ENCODE assay signal across 23 cellular contexts in genomic region chr6:16754274-16754673, GRCh38. TPM values are rescaled to one million over a fixed set of nuclear protein-coding genes. Genes with fewer than 3 reads are reported as not detected.
A peak's percentile ranks its signal among the peaks of the same experiment; 100 is the strongest.
DNase-seq lines count a peak whose midpoint lies in the region; ATAC-seq and TF ChIP-seq lines count a peak whose summit lies in the region.
"Had no signal": no experiment of that assay in that cellular context is flagged by ENCODE, and none has a peak within 500 bp of the region (broad histone marks: within the 10 kb centered on the region; RNA-seq: fewer than 3 reads in every experiment).

No MANE protein-coding gene starts in this region.

- no peaks in the 10 kb centered on the region for H3K27me3 Mint-ChIP-seq in progenitor cell of endocrine pancreas
- H3K27me3 Mint-ChIP-seq: activated T-cell treated with anti-CD3 and anti-CD28 coated beads, Interleukin-2, amount 50 U/mL, for 24 hours; naive thymus-derived CD4-positive, alpha-beta T cell had no signal

- TF ChIP-seq POLR2A in heart left ventricle (IDR thresholded peaks at IDR 0.05) (no peak), vagina (IDR thresholded peaks at IDR 0.05) (no peak)

- intact Hi-C loops in Right ventricle myocardium superior (cut with DNase I): no loop called here
- intact Hi-C loops in heart left ventricle (cut with DNase I): no loop called here
- intact Hi-C loops in colonic mucosa (cut with DNase I): no loop called here
- intact Hi-C loops in vagina (cut with DNase I): no loop called here
- intact Hi-C loops in sciatic nerve (cut with DNase I): no loop called here

- H3K4me1 ChIP-seq in heart left ventricle (peaks cover 3 to 95% (median 58%) of the 10 kb centered on the region in 12 donors), colonic mucosa (peaks cover 33% of the 10 kb centered on the region), vagina (peaks cover 72% of the 10 kb centered on the region)

- H3K27ac Mint-ChIP-seq in progenitor cell of endocrine pancreas: peak overlapping the region; percentile 8
- H3K27ac Mint-ChIP-seq: activated T-cell treated with anti-CD3 and anti-CD28 coated beads, Interleukin-2, amount 50 U/mL, for 24 hours; GM23338; naive thymus-derived CD4-positive, alpha-beta T cell had no signal

- H3K4me3 Mint-ChIP-seq in progenitor cell of endocrine pancreas (ENCODE audit: low read depth): no peak overlapping the region
- H3K4me3 Mint-ChIP-seq: activated T-cell treated with anti-CD3 and anti-CD28 coated beads, Interleukin-2, amount 50 U/mL, for 24 hours; GM23338; naive thymus-derived CD4-positive, alpha-beta T cell had no signal

- H3K36me3 ChIP-seq in heart left ventricle: peaks cover 0 to 23% (median 7%) of the 10 kb centered on the region in 9 donors
- no peaks in the 10 kb centered on the region for H3K36me3 ChIP-seq in colonic mucosa
- H3K36me3 ChIP-seq in vagina: peaks cover 0 to 5% of the 10 kb centered on the region in 2 donors
- H3K36me3 ChIP-seq: upper lobe of right lung, WERI-Rb-1 had no signal

- H3K4me1 Mint-ChIP-seq in progenitor cell of endocrine pancreas (ENCODE audit: low read depth): peaks cover 48% of the 10 kb centered on the region

- no peaks in the 10 kb centered on the region for H3K9me3 Mint-ChIP-seq in progenitor cell of endocrine pancreas (ENCODE audit: low read depth)
- H3K9me3 Mint-ChIP-seq: activated T-cell treated with anti-CD3 and anti-CD28 coated beads, Interleukin-2, amount 50 U/mL, for 24 hours; CD4-positive, CD25-positive, alpha-beta regulatory T cell; GM23338; naive thymus-derived CD4-positive, alpha-beta T cell had no signal

- peaks cover 14% of the 10 kb centered on the region for H3K36me3 Mint-ChIP-seq in progenitor cell of endocrine pancreas (ENCODE audit: insufficient read depth)

- ATAC-seq in Right ventricle myocardium superior (ENCODE audit: poor library complexity) (peak; percentile 18), heart left ventricle (no peak), sciatic nerve (no peak)
- ATAC-seq: GM23338; left lung; naive thymus-derived CD4-positive, alpha-beta T cell; upper lobe of right lung had no signal

- H3K9ac ChIP-seq in colonic mucosa (ENCODE audit: low read depth in 2 of 2, low read length in 2 of 2): no peak overlapping the region

- H3K27ac ChIP-seq in heart left ventricle: peak overlapping the region in 3 of 12 donors; percentile 40 to 45 (median 40)
- peak overlapping the region; percentile 51 for H3K27ac ChIP-seq in colonic mucosa
- peak overlapping the region; percentile 27 for H3K27ac ChIP-seq in vagina
- H3K27ac ChIP-seq: spleen, upper lobe of right lung, WERI-Rb-1 had no signal

- H3K4me3 ChIP-seq in heart left ventricle (no peak overlapping the region), colonic mucosa (no peak overlapping the region), vagina (no peak overlapping the region)
- H3K4me3 ChIP-seq: GM23338, left lung, spleen, upper lobe of right lung had no signal

- 54 to 63% (median 59%) methylated on average over 3 of the region's 3 CpGs for WGBS in heart left ventricle, 4 donors

- H3K27me3 ChIP-seq in heart left ventricle: no peaks in the 10 kb centered on the region
- H3K27me3 ChIP-seq in colonic mucosa: no peaks in the 10 kb centered on the region
- no peaks in the 10 kb centered on the region for H3K27me3 ChIP-seq in vagina
- H3K27me3 ChIP-seq: left lung, spleen, upper lobe of right lung had no signal

- TF ChIP-seq CTCF in heart left ventricle (IDR thresholded peaks at IDR 0.05) (no peak), colonic mucosa (IDR thresholded peaks at IDR 0.05) (no peak), progenitor cell of endocrine pancreas (IDR thresholded peaks at IDR 0.05; ENCODE audit: unreplicated experiment) (no peak), vagina (IDR thresholded peaks at IDR 0.05) (no peak)

- no peaks in the 10 kb centered on the region for H3K9me3 ChIP-seq in heart left ventricle
- no peaks in the 10 kb centered on the region for H3K9me3 ChIP-seq in colonic mucosa
- H3K9me3 ChIP-seq in vagina: no peaks in the 10 kb centered on the region
- H3K9me3 ChIP-seq: left lung, spleen, upper lobe of right lung had no signal

- DNase-seq in Right ventricle myocardium superior (no peak), heart left ventricle (no peak), colonic mucosa (no peak), progenitor cell of endocrine pancreas (ENCODE audit: low spot score, unreplicated experiment) (no peak), vagina (ENCODE audit: extremely low spot score in 2 of 2) (no peak), NCI-H187 treated with DMSO at 0.1 percent for 48 hours (lab: John Stamatoyannopoulos, UW) (no peak), sciatic nerve (ENCODE audit: low spot score) (no peak), NCI-H1092 (lab: John Stamatoyannopoulos, UW) (no peak)
- DNase-seq: 8988T; activated CD4-positive, alpha-beta T cell treated with anti-CD3 and anti-CD28 coated beads for 48 hours; activated gamma-delta T cell treated with Interleukin-2 at 50 U/mL for 16 hours; activated T-cell treated with anti-CD3 and anti-CD28 coated beads, Interleukin-2, amount 50 U/mL, for 24 hours; CD4-positive, CD25-positive, alpha-beta regulatory T cell; DMS 273 treated with DMSO at 0.1 percent for 48 hours; left lung; naive thymus-derived CD4-positive, alpha-beta T cell; NCI-H446 treated with DMSO at 0.1 percent for 48 hours; spleen; stimulated activated CD4-positive, alpha-beta T cell treated with anti-CD3 and anti-CD28 coated beads, Interleukin-2, amount 100 ng/mL, for 48 hours; upper lobe of right lung; WERI-Rb-1 had no signal

RNA-seq across cellular contexts. Expression of gene ATXN1, which starts 7.0 kb away (rescaled TPM):
- 36.1 TPM for total RNA-seq in Right ventricle myocardium superior
- total RNA-seq in heart left ventricle: 10 to 100 TPM; 32.7 to 51.8 (median 37.6) TPM
- 10 to 100 TPM in 1 of 2 donors, 1 to 10 TPM in 1; 8.7 to 13.9 TPM for polyA plus RNA-seq in heart left ventricle
- total RNA-seq in colonic mucosa: 10 to 100 TPM; 24.5 to 41.9 TPM
- total RNA-seq in progenitor cell of endocrine pancreas: 35.8 and 37.5 TPM in 2 replicates
- 43.2 TPM for total RNA-seq in vagina
- total RNA-seq in sciatic nerve: 70.0 TPM
- total RNA-seq: OCI-LY7 had no signal
